1 cellular context compared by ENCODE assay signal in the genomic region with DNA sequence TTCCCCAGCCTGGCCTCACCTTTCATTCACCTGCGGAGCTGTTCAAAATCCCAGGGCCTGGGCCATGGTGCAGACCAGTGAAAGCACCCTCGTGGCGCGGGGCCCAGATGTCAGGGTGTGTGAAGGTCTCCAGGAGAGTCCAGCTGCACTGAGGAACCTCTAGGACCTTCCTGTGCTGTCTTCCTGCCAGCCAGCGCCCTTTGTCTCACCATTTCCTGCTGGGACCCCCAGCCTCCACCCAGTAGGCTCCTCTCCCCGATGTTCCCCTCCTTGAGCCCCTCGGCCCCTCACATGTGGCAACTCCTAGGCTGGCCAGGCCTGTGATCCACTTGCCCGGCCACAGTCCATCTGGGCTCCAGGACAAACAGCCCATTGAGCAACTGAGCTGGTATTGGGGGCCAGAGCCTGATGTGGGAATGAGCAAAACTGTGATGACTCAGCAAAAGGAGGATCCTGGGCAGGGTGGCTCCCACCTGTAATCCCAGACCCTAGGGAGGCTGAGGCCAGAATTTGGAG.
TF ChIP-seq lines count a peak whose summit lies in the region.

No MANE protein-coding gene starts in this region.

TF ChIP-seq in HepG2, 621 proteins besides CTCF, POLR2A, EP300 and RAD21 (continued from another document and continues in another):
- TF ChIP-seq UBTF (CRISPR knock-in tag; IDR thresholded peaks at IDR 0.05) (peak; percentile 42; the same call in 1 of the 2 replicates), ZNF639 (CRISPR knock-in tag; conservative IDR thresholded peaks at IDR 0.05) (no peak), MBD4 (IDR thresholded peaks at IDR 0.05; ENCODE audit: borderline replicate concordance, low read length) (no peak), ZNF12 (CRISPR knock-in tag; IDR thresholded peaks at IDR 0.05) (no peak), CEBPB (IDR thresholded peaks at IDR 0.05; ENCODE audit: borderline replicate concordance, low read depth, low read length) (peak; percentile 84), RARA (CRISPR knock-in tag; IDR thresholded peaks at IDR 0.05) (no peak), ZNF414 (CRISPR knock-in tag; IDR thresholded peaks at IDR 0.05) (0 out of 2 replicates have a peak, but pooled peaks have one; percentile 33), ZFP62 (CRISPR knock-in tag; IDR thresholded peaks at IDR 0.05) (no peak), ZFP1 (CRISPR knock-in tag; IDR thresholded peaks at IDR 0.05) (no peak), MXD4 (CRISPR knock-in tag; IDR thresholded peaks at IDR 0.05) (no peak), MATR3 (CRISPR knock-in tag; IDR thresholded peaks at IDR 0.05) (no peak), GATAD2A (CRISPR knock-in tag; IDR thresholded peaks at IDR 0.05) (peak; percentile 69), ZNF577 (CRISPR knock-in tag; IDR thresholded peaks at IDR 0.05; ENCODE audit: borderline replicate concordance, low read depth) (no peak), REL (CRISPR knock-in tag; conservative IDR thresholded peaks at IDR 0.05) (no peak), HMG20A (CRISPR knock-in tag; IDR thresholded peaks at IDR 0.05; ENCODE audit: borderline replicate concordance) (no peak), ZNF44 (CRISPR knock-in tag; IDR thresholded peaks at IDR 0.05) (0 out of 2 replicates have a peak, but pooled peaks have one; percentile 55), SIN3A (IDR thresholded peaks at IDR 0.05; ENCODE audit: borderline replicate concordance, low read depth, low read length) (no peak; the same call in 1 of the 2 replicates), SSRP1 (CRISPR knock-in tag; IDR thresholded peaks at IDR 0.05) (no peak), DPF2 (CRISPR knock-in tag; IDR thresholded peaks at IDR 0.05; ENCODE audit: borderline replicate concordance, low read depth) (no peak), FOXM1 (CRISPR knock-in tag; IDR thresholded peaks at IDR 0.05) (no peak), ZNF777 (CRISPR knock-in tag; IDR thresholded peaks at IDR 0.05) (no peak), ZNF552 (CRISPR knock-in tag; IDR thresholded peaks at IDR 0.05; ENCODE audit: borderline replicate concordance) (no peak), XRCC5 (optimal IDR thresholded peaks at IDR 0.05; ENCODE audit: low read length) (no peak), MAF1 (CRISPR knock-in tag; IDR thresholded peaks at IDR 0.05; ENCODE audit: borderline replicate concordance) (no peak), NFYB (CRISPR knock-in tag; IDR thresholded peaks at IDR 0.05) (no peak), FOXK2 (IDR thresholded peaks at IDR 0.05) (no peak), ZNF382 (CRISPR knock-in tag; IDR thresholded peaks at IDR 0.05; ENCODE audit: borderline replicate concordance) (no peak), SMAD3 (CRISPR knock-in tag; IDR thresholded peaks at IDR 0.05) (no peak), ZFX (CRISPR knock-in tag; IDR thresholded peaks at IDR 0.05; ENCODE audit: low read depth) (peak; percentile 82), POGZ (CRISPR knock-in tag; IDR thresholded peaks at IDR 0.05) (no peak), ZNF598 (CRISPR knock-in tag; IDR thresholded peaks at IDR 0.05; ENCODE audit: borderline replicate concordance) (no peak), ZNF891 (CRISPR knock-in tag; IDR thresholded peaks at IDR 0.05) (peak; percentile 43; the same call in 1 of the 2 replicates), ZFP37 (CRISPR knock-in tag; IDR thresholded peaks at IDR 0.05; ENCODE audit: borderline replicate concordance) (no peak), TCF12 (IDR thresholded peaks at IDR 0.05) (no peak), TCF12 (CRISPR knock-in tag; IDR thresholded peaks at IDR 0.05) (no peak), E2F5 (CRISPR knock-in tag; conservative IDR thresholded peaks at IDR 0.05) (no peak), SRSF4 (IDR thresholded peaks at IDR 0.05; ENCODE audit: low read depth, low read length, poor library complexity, severe bottlenecking) (no peak)
- TF ChIP-seq, protein P1, sequence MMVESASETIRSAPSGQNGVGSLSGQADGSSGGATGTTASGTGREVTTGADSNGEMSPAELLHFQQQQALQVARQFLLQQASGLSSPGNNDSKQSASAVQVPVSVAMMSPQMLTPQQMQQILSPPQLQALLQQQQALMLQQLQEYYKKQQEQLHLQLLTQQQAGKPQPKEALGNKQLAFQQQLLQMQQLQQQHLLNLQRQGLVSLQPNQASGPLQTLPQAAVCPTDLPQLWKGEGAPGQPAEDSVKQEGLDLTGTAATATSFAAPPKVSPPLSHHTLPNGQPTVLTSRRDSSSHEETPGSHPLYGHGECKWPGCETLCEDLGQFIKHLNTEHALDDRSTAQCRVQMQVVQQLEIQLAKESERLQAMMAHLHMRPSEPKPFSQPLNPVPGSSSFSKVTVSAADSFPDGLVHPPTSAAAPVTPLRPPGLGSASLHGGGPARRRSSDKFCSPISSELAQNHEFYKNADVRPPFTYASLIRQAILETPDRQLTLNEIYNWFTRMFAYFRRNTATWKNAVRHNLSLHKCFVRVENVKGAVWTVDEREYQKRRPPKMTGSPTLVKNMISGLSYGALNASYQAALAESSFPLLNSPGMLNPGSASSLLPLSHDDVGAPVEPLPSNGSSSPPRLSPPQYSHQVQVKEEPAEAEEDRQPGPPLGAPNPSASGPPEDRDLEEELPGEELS (CRISPR knock-in tag; IDR thresholded peaks at IDR 0.05): no peak
- TF ChIP-seq, protein P2, sequence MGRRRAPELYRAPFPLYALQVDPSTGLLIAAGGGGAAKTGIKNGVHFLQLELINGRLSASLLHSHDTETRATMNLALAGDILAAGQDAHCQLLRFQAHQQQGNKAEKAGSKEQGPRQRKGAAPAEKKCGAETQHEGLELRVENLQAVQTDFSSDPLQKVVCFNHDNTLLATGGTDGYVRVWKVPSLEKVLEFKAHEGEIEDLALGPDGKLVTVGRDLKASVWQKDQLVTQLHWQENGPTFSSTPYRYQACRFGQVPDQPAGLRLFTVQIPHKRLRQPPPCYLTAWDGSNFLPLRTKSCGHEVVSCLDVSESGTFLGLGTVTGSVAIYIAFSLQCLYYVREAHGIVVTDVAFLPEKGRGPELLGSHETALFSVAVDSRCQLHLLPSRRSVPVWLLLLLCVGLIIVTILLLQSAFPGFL (CRISPR knock-in tag; IDR thresholded peaks at IDR 0.05): no peak
- TF ChIP-seq, protein P3, sequence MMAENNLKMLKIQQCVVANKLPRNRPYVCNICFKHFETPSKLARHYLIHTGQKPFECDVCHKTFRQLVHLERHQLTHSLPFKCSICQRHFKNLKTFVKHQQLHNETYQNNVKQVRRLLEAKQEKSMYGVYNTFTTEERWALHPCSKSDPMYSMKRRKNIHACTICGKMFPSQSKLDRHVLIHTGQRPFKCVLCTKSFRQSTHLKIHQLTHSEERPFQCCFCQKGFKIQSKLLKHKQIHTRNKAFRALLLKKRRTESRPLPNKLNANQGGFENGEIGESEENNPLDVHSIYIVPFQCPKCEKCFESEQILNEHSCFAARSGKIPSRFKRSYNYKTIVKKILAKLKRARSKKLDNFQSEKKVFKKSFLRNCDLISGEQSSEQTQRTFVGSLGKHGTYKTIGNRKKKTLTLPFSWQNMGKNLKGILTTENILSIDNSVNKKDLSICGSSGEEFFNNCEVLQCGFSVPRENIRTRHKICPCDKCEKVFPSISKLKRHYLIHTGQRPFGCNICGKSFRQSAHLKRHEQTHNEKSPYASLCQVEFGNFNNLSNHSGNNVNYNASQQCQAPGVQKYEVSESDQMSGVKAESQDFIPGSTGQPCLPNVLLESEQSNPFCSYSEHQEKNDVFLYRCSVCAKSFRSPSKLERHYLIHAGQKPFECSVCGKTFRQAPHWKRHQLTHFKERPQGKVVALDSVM (CRISPR knock-in tag; IDR thresholded peaks at IDR 0.05): peak; percentile 62; the same call in 1 of the 2 replicates
- TF ChIP-seq, protein P4, sequence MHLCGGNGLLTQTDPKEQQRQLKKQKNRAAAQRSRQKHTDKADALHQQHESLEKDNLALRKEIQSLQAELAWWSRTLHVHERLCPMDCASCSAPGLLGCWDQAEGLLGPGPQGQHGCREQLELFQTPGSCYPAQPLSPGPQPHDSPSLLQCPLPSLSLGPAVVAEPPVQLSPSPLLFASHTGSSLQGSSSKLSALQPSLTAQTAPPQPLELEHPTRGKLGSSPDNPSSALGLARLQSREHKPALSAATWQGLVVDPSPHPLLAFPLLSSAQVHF (CRISPR knock-in tag; IDR thresholded peaks at IDR 0.05): no peak
- TF ChIP-seq, protein P5, sequence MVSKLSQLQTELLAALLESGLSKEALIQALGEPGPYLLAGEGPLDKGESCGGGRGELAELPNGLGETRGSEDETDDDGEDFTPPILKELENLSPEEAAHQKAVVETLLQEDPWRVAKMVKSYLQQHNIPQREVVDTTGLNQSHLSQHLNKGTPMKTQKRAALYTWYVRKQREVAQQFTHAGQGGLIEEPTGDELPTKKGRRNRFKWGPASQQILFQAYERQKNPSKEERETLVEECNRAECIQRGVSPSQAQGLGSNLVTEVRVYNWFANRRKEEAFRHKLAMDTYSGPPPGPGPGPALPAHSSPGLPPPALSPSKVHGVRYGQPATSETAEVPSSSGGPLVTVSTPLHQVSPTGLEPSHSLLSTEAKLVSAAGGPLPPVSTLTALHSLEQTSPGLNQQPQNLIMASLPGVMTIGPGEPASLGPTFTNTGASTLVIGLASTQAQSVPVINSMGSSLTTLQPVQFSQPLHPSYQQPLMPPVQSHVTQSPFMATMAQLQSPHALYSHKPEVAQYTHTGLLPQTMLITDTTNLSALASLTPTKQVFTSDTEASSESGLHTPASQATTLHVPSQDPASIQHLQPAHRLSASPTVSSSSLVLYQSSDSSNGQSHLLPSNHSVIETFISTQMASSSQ (IDR thresholded peaks at IDR 0.05; ENCODE audit: low read depth): no peak
- TF ChIP-seq, protein P5 (CRISPR knock-in tag; IDR thresholded peaks at IDR 0.05; ENCODE audit: borderline replicate concordance): no peak
- TF ChIP-seq, protein P6, sequence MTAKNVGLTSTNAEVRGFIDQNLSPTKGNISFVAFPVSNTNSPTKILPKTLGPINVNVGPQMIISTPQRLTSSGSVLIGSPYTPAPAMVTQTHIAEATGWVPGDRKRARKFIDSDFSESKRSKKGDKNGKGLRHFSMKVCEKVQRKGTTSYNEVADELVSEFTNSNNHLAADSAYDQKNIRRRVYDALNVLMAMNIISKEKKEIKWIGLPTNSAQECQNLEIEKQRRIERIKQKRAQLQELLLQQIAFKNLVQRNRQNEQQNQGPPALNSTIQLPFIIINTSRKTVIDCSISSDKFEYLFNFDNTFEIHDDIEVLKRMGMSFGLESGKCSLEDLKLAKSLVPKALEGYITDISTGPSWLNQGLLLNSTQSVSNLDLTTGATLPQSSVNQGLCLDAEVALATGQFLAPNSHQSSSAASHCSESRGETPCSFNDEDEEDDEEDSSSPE (CRISPR knock-in tag; IDR thresholded peaks at IDR 0.05): no peak
